ENCODE assay signal across 1 cellular context in the genomic region with DNA sequence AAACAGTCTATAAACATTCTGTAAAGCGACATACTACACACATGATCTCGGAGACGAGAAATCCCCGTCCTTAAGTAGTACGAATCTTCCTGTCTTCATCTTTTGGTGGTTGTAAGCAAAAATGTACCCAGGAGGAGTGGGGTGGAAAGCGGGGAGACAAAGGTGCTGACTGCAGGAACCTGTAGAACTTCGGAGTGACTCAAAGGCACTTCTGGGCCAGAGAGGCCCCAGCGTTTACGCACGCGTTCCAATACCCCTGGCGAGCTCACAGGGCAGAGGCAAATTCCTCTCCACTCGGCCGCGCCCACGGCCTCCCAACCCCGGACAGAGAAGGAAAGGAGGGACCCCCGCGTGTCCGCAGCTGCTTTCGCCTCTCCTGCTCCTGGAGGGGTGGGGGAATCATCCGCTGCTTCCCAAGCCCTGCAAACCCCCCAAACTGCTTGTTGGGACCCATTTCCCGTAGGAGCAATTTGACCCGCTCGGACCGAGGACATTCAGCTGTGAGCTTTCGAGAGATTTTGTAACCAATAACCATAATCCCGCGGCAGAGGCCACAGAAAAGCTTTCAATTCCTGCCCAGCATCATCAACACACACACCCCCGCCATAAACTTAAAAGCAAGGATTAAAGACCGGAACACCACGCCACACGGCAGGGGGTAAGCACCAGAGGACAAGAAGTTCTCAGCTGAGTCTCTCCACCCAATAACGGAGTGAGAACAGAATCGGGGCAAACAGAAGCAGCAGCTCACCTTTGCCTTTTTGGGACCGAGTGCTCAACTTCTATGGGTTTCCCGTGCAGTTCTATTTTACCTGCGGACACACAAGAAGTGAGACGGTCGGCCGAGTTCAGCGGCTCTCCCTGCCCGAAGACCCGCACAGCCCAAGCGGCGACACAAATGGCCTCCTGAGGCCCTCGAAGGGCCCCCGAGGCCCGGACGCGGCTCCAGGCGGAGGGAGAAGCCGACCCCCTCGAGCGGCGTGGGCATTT.
TF ChIP-seq lines count a peak whose summit lies in the region.

No MANE protein-coding gene starts in this region.

TF ChIP-seq in HEK293, 187 proteins besides CTCF, POLR2A, EP300 and RAD21 (continued from another document and continues in another):
- TF ChIP-seq, protein P1, sequence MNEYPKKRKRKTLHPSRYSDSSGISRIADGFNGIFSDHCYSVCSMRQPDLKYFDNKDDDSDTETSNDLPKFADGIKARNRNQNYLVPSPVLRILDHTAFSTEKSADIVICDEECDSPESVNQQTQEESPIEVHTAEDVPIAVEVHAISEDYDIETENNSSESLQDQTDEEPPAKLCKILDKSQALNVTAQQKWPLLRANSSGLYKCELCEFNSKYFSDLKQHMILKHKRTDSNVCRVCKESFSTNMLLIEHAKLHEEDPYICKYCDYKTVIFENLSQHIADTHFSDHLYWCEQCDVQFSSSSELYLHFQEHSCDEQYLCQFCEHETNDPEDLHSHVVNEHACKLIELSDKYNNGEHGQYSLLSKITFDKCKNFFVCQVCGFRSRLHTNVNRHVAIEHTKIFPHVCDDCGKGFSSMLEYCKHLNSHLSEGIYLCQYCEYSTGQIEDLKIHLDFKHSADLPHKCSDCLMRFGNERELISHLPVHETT (tag by site-specific recombination; IDR thresholded peaks at IDR 0.05), result no peak
- TF ChIP-seq KLF8 (tag by site-specific recombination; IDR thresholded peaks at IDR 0.05), result 0 out of 2 replicates have a peak, but pooled peaks have one; percentile 13
- no peak for TF ChIP-seq ZSCAN30 (tag by site-specific recombination; IDR thresholded peaks at IDR 0.05)
- no peak for TF ChIP-seq ZNF544 (tag by site-specific recombination; IDR thresholded peaks at IDR 0.05)
- no peak for TF ChIP-seq ZNF624 (tag by site-specific recombination; IDR thresholded peaks at IDR 0.05)
- TF ChIP-seq ZNF747 (tag by site-specific recombination; IDR thresholded peaks at IDR 0.05), result no peak
- TF ChIP-seq BCL11B (tag by site-specific recombination; IDR thresholded peaks at IDR 0.05; ENCODE audit: low read depth), result no peak
- TF ChIP-seq ZNF776 (tag by site-specific recombination; IDR thresholded peaks at IDR 0.05; ENCODE audit: borderline replicate concordance), result no peak
- TF ChIP-seq ZNF560 (tag by site-specific recombination; IDR thresholded peaks at IDR 0.05; ENCODE audit: borderline replicate concordance), result no peak
- TF ChIP-seq ZNF843 (tag by site-specific recombination; IDR thresholded peaks at IDR 0.05), result no peak
- TF ChIP-seq, protein P2, sequence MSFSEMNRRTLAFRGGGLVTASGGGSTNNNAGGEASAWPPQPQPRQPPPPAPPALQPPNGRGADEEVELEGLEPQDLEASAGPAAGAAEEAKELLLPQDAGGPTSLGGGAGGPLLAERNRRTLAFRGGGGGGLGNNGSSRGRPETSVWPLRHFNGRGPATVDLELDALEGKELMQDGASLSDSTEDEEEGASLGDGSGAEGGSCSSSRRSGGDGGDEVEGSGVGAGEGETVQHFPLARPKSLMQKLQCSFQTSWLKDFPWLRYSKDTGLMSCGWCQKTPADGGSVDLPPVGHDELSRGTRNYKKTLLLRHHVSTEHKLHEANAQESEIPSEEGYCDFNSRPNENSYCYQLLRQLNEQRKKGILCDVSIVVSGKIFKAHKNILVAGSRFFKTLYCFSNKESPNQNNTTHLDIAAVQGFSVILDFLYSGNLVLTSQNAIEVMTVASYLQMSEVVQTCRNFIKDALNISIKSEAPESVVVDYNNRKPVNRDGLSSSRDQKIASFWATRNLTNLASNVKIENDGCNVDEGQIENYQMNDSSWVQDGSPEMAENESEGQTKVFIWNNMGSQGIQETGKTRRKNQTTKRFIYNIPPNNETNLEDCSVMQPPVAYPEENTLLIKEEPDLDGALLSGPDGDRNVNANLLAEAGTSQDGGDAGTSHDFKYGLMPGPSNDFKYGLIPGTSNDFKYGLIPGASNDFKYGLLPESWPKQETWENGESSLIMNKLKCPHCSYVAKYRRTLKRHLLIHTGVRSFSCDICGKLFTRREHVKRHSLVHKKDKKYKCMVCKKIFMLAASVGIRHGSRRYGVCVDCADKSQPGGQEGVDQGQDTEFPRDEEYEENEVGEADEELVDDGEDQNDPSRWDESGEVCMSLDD (tag by site-specific recombination; IDR thresholded peaks at IDR 0.05), result no peak
- no peak for TF ChIP-seq PBX3 (CRISPR knock-in tag; IDR thresholded peaks at IDR 0.05)
- no peak for TF ChIP-seq ZNF274 (IDR thresholded peaks at IDR 0.05; ENCODE audit: low read length)
- no peak for TF ChIP-seq ZNF274 (tag by site-specific recombination; IDR thresholded peaks at IDR 0.05; ENCODE audit: borderline replicate concordance)
- TF ChIP-seq SP2 (tag by site-specific recombination; IDR thresholded peaks at IDR 0.05), result no peak
- no peak for TF ChIP-seq ZNF24 (tag by site-specific recombination; IDR thresholded peaks at IDR 0.05)
- TF ChIP-seq ZNF266 (tag by site-specific recombination; IDR thresholded peaks at IDR 0.05; ENCODE audit: low read depth), result no peak
- TF ChIP-seq, protein P3, sequence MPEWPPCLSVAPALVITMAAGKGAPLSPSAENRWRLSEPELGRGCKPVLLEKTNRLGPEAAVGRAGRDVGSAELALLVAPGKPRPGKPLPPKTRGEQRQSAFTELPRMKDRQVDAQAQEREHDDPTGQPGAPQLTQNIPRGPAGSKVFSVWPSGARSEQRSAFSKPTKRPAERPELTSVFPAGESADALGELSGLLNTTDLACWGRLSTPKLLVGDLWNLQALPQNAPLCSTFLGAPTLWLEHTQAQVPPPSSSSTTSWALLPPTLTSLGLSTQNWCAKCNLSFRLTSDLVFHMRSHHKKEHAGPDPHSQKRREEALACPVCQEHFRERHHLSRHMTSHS (tag by site-specific recombination; IDR thresholded peaks at IDR 0.05), result no peak
- TF ChIP-seq ZNF10 (tag by site-specific recombination; IDR thresholded peaks at IDR 0.05), result no peak
- TF ChIP-seq EGR2 (tag by site-specific recombination; IDR thresholded peaks at IDR 0.05; ENCODE audit: low read depth), result peak; percentile 48; the same call in 1 of the 2 replicates
- no peak for TF ChIP-seq ZNF645 (tag by site-specific recombination; IDR thresholded peaks at IDR 0.05)
- no peak for TF ChIP-seq REST (tag by site-specific recombination; IDR thresholded peaks at IDR 0.05)
- TF ChIP-seq SP7 (tag by site-specific recombination; IDR thresholded peaks at IDR 0.05), result peak; percentile 75
- no peak for TF ChIP-seq ZNF221 (tag by site-specific recombination; IDR thresholded peaks at IDR 0.05; ENCODE audit: borderline replicate concordance)
- TF ChIP-seq ZNF132 (tag by site-specific recombination; IDR thresholded peaks at IDR 0.05; ENCODE audit: borderline replicate concordance), result no peak
- peak; percentile 74 for TF ChIP-seq GLIS1 (tag by site-specific recombination; IDR thresholded peaks at IDR 0.05)
- TF ChIP-seq KLF9 (tag by site-specific recombination; IDR thresholded peaks at IDR 0.05; ENCODE audit: low read depth), result peak; percentile 42; the same call in 1 of the 2 replicates
- TF ChIP-seq OVOL3 (tag by site-specific recombination; IDR thresholded peaks at IDR 0.05), result no peak
- peak; percentile 52 for TF ChIP-seq BCL6B (tag by site-specific recombination; IDR thresholded peaks at IDR 0.05)
- TF ChIP-seq HOXA7 (CRISPR knock-in tag; IDR thresholded peaks at IDR 0.05; ENCODE audit: borderline replicate concordance), result no peak
- no peak for TF ChIP-seq PRDM2 (tag by site-specific recombination; IDR thresholded peaks at IDR 0.05; ENCODE audit: borderline replicate concordance)
- TF ChIP-seq GLIS2 (tag by site-specific recombination; IDR thresholded peaks at IDR 0.05), result peak; percentile 18; the same call in 1 of the 2 replicates
- no peak for TF ChIP-seq ZNF239 (tag by site-specific recombination; IDR thresholded peaks at IDR 0.05)
- TF ChIP-seq REPIN1 (tag by site-specific recombination; IDR thresholded peaks at IDR 0.05; ENCODE audit: low read depth), result no peak
- no peak for TF ChIP-seq ZNF621 (tag by site-specific recombination; IDR thresholded peaks at IDR 0.05)
- TF ChIP-seq ZNF658 (tag by site-specific recombination; IDR thresholded peaks at IDR 0.05), result no peak
- TF ChIP-seq ZNF175 (tag by site-specific recombination; IDR thresholded peaks at IDR 0.05), result no peak
